ENCODE assay signal across 9 cellular contexts in genomic region chr16:1923299-1924034, GRCh38. TPM values are rescaled to one million over a fixed set of nuclear protein-coding genes. Genes with fewer than 3 reads are reported as not detected.
DNase-seq lines count a peak whose midpoint lies in the region; ATAC-seq and TF ChIP-seq lines count a peak whose summit lies in the region.
"Had no signal": no experiment of that assay in that cellular context is flagged by ENCODE, and none has a peak within 500 bp of the region (broad histone marks: within the 10 kb centered on the region; RNA-seq: fewer than 3 reads in every experiment).

No MANE protein-coding gene starts in this region.

- DNase-seq in Right ventricle myocardium inferior (ENCODE audit: missing footprints) (no peak), right atrium auricular region (ENCODE audit: low spot score) (no peak), SHP77 treated with DMSO at 0.1 percent for 48 hours (lab: John Stamatoyannopoulos, UW) (peak; percentile 48), heart right ventricle (no peak), vagina (ENCODE audit: extremely low spot score in 2 of 2) (no peak), DMS53 (lab: John Stamatoyannopoulos, UW) (no peak)

- H3K4me1 ChIP-seq in right atrium auricular region = peaks cover 0 to 11% of the 10 kb centered on the region in 2 donors
- peaks cover 0 to 14% (median 7%) of the 10 kb centered on the region in 9 donors for H3K4me1 ChIP-seq in heart right ventricle
- peaks cover 33% of the 10 kb centered on the region for H3K4me1 ChIP-seq in vagina

- intact Hi-C loops in Right ventricle myocardium inferior (cut with DNase I) = no loop called here
- intact Hi-C loops in heart right ventricle (cut with DNase I) = loop anchor here in 1 of 10 donors (10.0 kb wide), 1 partner anchor 61 kb away; the partner anchor contains the start of genes GFER, NOXO1 and SYNGR3
- intact Hi-C loops in vagina (cut with DNase I) = no loop called here

- H3K9me3 ChIP-seq in right atrium auricular region = no peaks in the 10 kb centered on the region
- no peaks in the 10 kb centered on the region for H3K9me3 ChIP-seq in heart right ventricle
- H3K9me3 ChIP-seq in vagina = no peaks in the 10 kb centered on the region
- H3K9me3 ChIP-seq: adrenal gland had no signal

- H3K36me3 ChIP-seq in right atrium auricular region (no peaks in the 10 kb centered on the region), heart right ventricle (no peaks in the 10 kb centered on the region), vagina (no peaks in the 10 kb centered on the region)
- H3K36me3 ChIP-seq: adrenal gland had no signal

- TF ChIP-seq CTCF in right atrium auricular region (IDR thresholded peaks at IDR 0.05) (peak in 1 of 2 donors; percentile 45), heart right ventricle (IDR thresholded peaks at IDR 0.05) (peak in 5 of 9 donors; percentile 9 to 39 (median 15)), vagina (IDR thresholded peaks at IDR 0.05) (peak in 1 of 3 experiments; percentile 15)

- no peak for TF ChIP-seq POLR2A in vagina (IDR thresholded peaks at IDR 0.05)

- peak; percentile 15 for ATAC-seq in Right ventricle myocardium inferior
- peak in 5 of 8 donors; percentile 13 to 45 (median 31) for ATAC-seq in heart right ventricle
- ATAC-seq in HG03108 (IDR thresholded peaks at IDR 0.05; ENCODE audit: unreplicated experiment) = no peak
- no peak for ATAC-seq in GM19397 (IDR thresholded peaks at IDR 0.05; ENCODE audit: unreplicated experiment)

- H3K27me3 ChIP-seq in right atrium auricular region (peaks cover 9 to 21% of the 10 kb centered on the region in 2 donors), heart right ventricle (peaks cover 7 to 69% (median 60%) of the 10 kb centered on the region in 7 donors), vagina (no peaks in the 10 kb centered on the region)

- H3K27ac ChIP-seq in right atrium auricular region (no peak overlapping the region), heart right ventricle (no peak overlapping the region), vagina (peak overlapping the region; percentile 52)
- H3K27ac ChIP-seq: adrenal gland had no signal

- WGBS in heart right ventricle, 2 donors = 14% methylated on average over 24 of the region's 24 CpGs

- H3K4me3 ChIP-seq in right atrium auricular region = no peak overlapping the region
- no peak overlapping the region for H3K4me3 ChIP-seq in heart right ventricle
- H3K4me3 ChIP-seq in vagina = no peak overlapping the region
- H3K4me3 ChIP-seq: adrenal gland had no signal

RNA-seq across cellular contexts. Expression of gene HS3ST6, which starts 5.3 kb away (rescaled TPM):
- total RNA-seq in Right ventricle myocardium inferior = not detected
- total RNA-seq in right atrium auricular region = not detected
- not detected for total RNA-seq in heart right ventricle
- under 1 TPM in 1 of 2 donors, not detected in 1; 0.03 TPM for polyA plus RNA-seq in heart right ventricle
- 4.4 TPM for total RNA-seq in vagina
- total RNA-seq: adrenal gland had no signal

RNA-seq across cellular contexts. Expression of gene MSRB1, which starts 19.5 kb away (rescaled TPM):
- total RNA-seq in Right ventricle myocardium inferior (25.3 TPM), right atrium auricular region (10 to 100 TPM; 13.7 to 21.9 TPM), heart right ventricle (10 to 100 TPM; 24.6 to 53.7 (median 34.3) TPM), vagina (53.0 TPM)
- polyA plus RNA-seq in heart right ventricle = 10 to 100 TPM; 41.4 to 82.2 TPM

RNA-seq across cellular contexts. Expression of gene RPL3L, which starts 31.0 kb away (rescaled TPM):
- total RNA-seq in Right ventricle myocardium inferior (271 TPM), right atrium auricular region (10 to 100 TPM; 12.3 to 74.0 TPM), heart right ventricle (100 to 1,000 TPM; 173 to 282 (median 254) TPM), vagina (not detected)
- polyA plus RNA-seq in heart right ventricle = 100 to 1,000 TPM; 124 to 164 TPM

RNA-seq across cellular contexts. Expression of gene NDUFB10, which starts 35.9 kb away (rescaled TPM):
- total RNA-seq in Right ventricle myocardium inferior = 737 TPM
- total RNA-seq in right atrium auricular region = 1,000 to 10,000 TPM in 1 of 2 donors, 100 to 1,000 TPM in 1; 583 to 1,046 TPM
- 100 to 1,000 TPM; 375 to 755 (median 559) TPM for total RNA-seq in heart right ventricle
- polyA plus RNA-seq in heart right ventricle = 1,000 to 10,000 TPM in 1 of 2 donors, 100 to 1,000 TPM in 1; 824 to 1,046 TPM
- 132 TPM for total RNA-seq in vagina

RNA-seq across cellular contexts. Expression of gene RPS2, which starts 41.2 kb away (rescaled TPM):
- total RNA-seq in Right ventricle myocardium inferior (907 TPM), right atrium auricular region (1,000 to 10,000 TPM in 1 of 2 donors, 100 to 1,000 TPM in 1; 782 to 1,247 TPM), heart right ventricle (1,000 to 10,000 TPM in 3 of 10 donors, 100 to 1,000 TPM in 7; 691 to 1,555 (median 813) TPM), vagina (3,117 TPM)
- polyA plus RNA-seq in heart right ventricle = 1,000 to 10,000 TPM; 1,955 to 3,593 TPM

Comparison
In these comparisons a context has a peak if more than half of its experiments do, and no peak if none do; other contexts are left out.
1. ATAC-seq: peak in Right ventricle myocardium inferior (single experiment) and heart right ventricle (5 of 8); none in HG03108 (single experiment) and GM19397 (single experiment).
2. RNA of gene RPL3L, which starts 31.0 kb away (total RNA-seq): 271 TPM in Right ventricle myocardium inferior (single experiment), 173 to 282 TPM in heart right ventricle and 12.3 to 74.0 TPM in right atrium auricular region; not detected in vagina (single experiment); every median in the first group is over 10 times any median in the second.